8 cellular contexts compared by ENCODE assay signal in the genomic region with DNA sequence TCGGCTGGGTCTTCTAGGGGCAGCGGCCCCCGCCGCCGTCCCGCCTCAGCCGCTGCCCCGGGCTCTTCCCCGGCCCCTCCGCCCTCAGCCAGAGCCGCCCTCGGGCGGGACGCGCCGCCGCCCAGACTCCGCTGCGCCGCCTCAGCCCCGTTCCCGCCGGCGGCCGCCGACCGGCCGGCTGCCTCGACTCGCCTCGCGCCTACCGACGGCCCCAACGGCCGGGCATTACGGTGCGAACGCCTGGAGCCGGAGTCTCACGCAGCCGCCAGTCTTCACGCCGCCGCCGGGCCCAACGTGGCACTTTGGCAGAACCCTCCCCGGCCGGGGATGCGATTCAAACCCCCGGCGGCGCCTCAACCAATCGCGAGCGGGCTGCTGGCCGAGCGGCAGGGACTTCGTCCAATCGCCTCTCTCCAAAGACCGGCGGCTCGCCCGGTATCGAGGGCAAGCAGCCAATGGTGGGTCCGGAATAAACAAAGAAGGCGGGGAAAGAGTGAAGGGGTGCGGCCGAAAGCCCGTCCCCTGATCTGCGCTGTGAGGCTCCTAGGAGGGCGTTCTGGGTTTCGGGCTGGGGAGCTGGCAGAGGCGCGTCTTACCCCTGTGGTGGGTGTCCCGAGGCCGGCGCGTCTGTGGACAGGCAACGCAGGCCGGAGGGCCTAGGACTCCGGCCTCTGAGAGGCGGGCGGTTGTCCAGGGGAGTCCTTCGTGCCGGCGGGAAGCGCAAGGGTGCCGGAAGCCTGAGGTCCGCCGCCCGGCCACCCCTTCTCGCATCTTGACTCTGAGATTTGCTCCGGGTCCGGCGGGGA. TPM values are rescaled to one million over a fixed set of nuclear protein-coding genes. Genes with fewer than 3 reads are reported as not detected.
DNase-seq lines count a peak whose midpoint lies in the region; ATAC-seq, FAIRE-seq and TF ChIP-seq lines count a peak whose summit lies in the region.

A gene (minus strand): TSS at position 309 of the 806 bp plus-strand sequence. CDS start 310 bp downstream, outside the sequence.

- peak within 1 kb of the TSS; percentile 87 for H3K9ac ChIP-seq in MM.1S (ENCODE audit: low read length)

- peaks cover 16% of the 10 kb centered on the region for H3K4me1 ChIP-seq in MM.1S (ENCODE audit: low read length)

- peak within 1 kb of the TSS; percentile 93 to 96 (median 95) for H3K4me3 Mint-ChIP-seq in nephron

- H3K4me3 ChIP-seq in MM.1S (ENCODE audit: low read length) (peak within 1 kb of the TSS; percentile 84), fibroblast of the aortic adventitia (ENCODE audit: low read depth, low read length) (peak within 1 kb of the TSS; percentile 84)

- peak; percentile 96 for ATAC-seq in stimulated activated naive CD8-positive, alpha-beta T cell treated with anti-CD3 and anti-CD28 coated beads, Interleukin-15, Interleukin-2, amounts not matched to agents 100 U/mL and 50 U/mL, for 24 hours

- H2AFZ ChIP-seq in MM.1S (ENCODE audit: low read length): peak within 1 kb of the TSS; percentile 83

- peak within 1 kb of the TSS; percentile 63 to 90 (median 86) for H3K27ac Mint-ChIP-seq in nephron

- peak; percentile 95 for FAIRE-seq in G401.6 (lab: Jason Lieb, UNC)

- peaks cover 8% of the 10 kb centered on the region for H3K27me3 Mint-ChIP-seq in nephron (ENCODE audit: low read depth)

- peaks cover 4% of the 10 kb centered on the region for H3K36me3 Mint-ChIP-seq in nephron (ENCODE audit: low read depth)

- peaks cover 9% of the 10 kb centered on the region for H3F3A ChIP-seq in MM.1S (ENCODE audit: insufficient read depth, low read length)

- no peaks in the 10 kb centered on the region for H3K9me2 ChIP-seq in MM.1S (replicated peaks; ENCODE audit: insufficient read depth, low read length)

- peak within 1 kb of the TSS; percentile 90 for H3K4me2 ChIP-seq in MM.1S (ENCODE audit: low read depth, low read length)

- no peaks in the 10 kb centered on the region for H3K9me3 Mint-ChIP-seq in nephron

- H3K36me3 ChIP-seq in MM.1S (replicated peaks; ENCODE audit: insufficient read depth, low read length): no peaks in the 10 kb centered on the region

- DNase-seq in HCEC 1CT (peak; percentile 97), MM.1S (peak; percentile 99), SHP77 treated with DMSO at 0.1 percent for 48 hours (lab: John Stamatoyannopoulos, UW) (peak; percentile 95), fibroblast of the aortic adventitia (ENCODE audit: low read depth) (peak; percentile 96)
- peak; percentile 97 for DNase-seq in activated effector memory CD4-positive, alpha-beta T cell treated with Interleukin-2 at 50 U/mL for 16 hours
- peak; percentile 97 for DNase-seq in stimulated activated naive CD8-positive, alpha-beta T cell treated with anti-CD3 and anti-CD28 coated beads, Interleukin-15, Interleukin-2, amounts not matched to agents 100 U/mL and 50 U/mL, for 24 hours

- TF ChIP-seq CTCF in MM.1S (IDR thresholded peaks at IDR 0.05; ENCODE audit: low read length) (no peak), fibroblast of the aortic adventitia (IDR thresholded peaks at IDR 0.05; ENCODE audit: insufficient read depth, low read length) (no peak), nephron (IDR thresholded peaks at IDR 0.05; ENCODE audit: unreplicated experiment in 3 of 3) (no peak)

- H3K79me2 ChIP-seq in MM.1S (ENCODE audit: low read length): peaks cover 46% of the 10 kb centered on the region

- H4K20me1 ChIP-seq in MM.1S (ENCODE audit: insufficient read depth, low read length): peaks cover 2% of the 10 kb centered on the region; the same call in 1 of the 2 replicates

- no peaks in the 10 kb centered on the region for H3K27me3 ChIP-seq in MM.1S (replicated peaks; ENCODE audit: insufficient read depth, low read length)

- H3K27ac ChIP-seq in MM.1S (ENCODE audit: low read length): peak within 1 kb of the TSS; percentile 71

- H3K4me1 Mint-ChIP-seq in nephron: peaks cover 40% of the 10 kb centered on the region

- H3K9me3 ChIP-seq in MM.1S (replicated peaks; ENCODE audit: insufficient read depth, low read length): no peaks in the 10 kb centered on the region

RNA-seq across cellular contexts. Expression of the gene that starts here (rescaled TPM):
- 20.4 and 29.7 TPM in 2 replicates for total RNA-seq in fibroblast of the aortic adventitia (ENCODE audit: low replicate concordance)

Comparison
In these comparisons a context has a peak if more than half of its experiments do, and no peak if none do; other contexts are left out.
1. Peak in every context shown above with its lines: DNase-seq, ATAC-seq, H3K4me3 ChIP-seq and H3K27ac ChIP-seq.